8 cellular contexts compared by ENCODE assay signal in the genomic region with DNA sequence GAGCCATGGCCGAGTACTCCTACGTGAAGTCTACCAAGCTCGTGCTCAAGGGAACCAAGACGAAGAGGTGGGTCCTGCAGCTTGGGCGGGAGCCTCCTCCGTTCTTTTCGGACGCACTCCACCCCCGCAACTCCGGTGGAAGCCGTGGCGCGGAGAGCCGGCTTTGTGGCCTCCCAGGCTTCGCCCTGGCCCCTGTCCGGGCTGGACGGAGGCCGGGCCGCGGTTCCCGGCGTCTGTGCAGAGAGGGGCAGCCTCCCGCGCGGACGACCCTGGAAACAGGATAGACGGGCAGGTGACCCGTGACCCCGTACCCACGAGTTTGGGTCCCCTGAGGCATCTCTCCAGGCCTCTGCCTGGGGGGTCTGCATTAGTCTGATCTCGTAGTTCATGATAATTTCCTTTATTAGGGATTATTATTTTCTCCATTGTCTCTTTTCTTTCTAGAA. TPM values are rescaled to one million over a fixed set of nuclear protein-coding genes. Genes with fewer than 3 reads are reported as not detected.
DNase-seq lines count a peak whose midpoint lies in the region; ATAC-seq and TF ChIP-seq lines count a peak whose summit lies in the region.

No MANE protein-coding gene starts in this region.

- ATAC-seq in Right ventricle myocardium superior (ENCODE audit: poor library complexity) = peak; percentile 62
- peak; percentile 34 for ATAC-seq in lung (ENCODE audit: insufficient read depth, low FRiP score)
- no peak for ATAC-seq in aorta (ENCODE audit: low FRiP score)
- ATAC-seq in GM19035 (IDR thresholded peaks at IDR 0.05; ENCODE audit: unreplicated experiment) = no peak
- no peak for ATAC-seq in HG03280 (IDR thresholded peaks at IDR 0.05; ENCODE audit: unreplicated experiment)

- H3K9me3 ChIP-seq in lung (ENCODE audit: control insufficient read depth in 2 of 2, insufficient read depth in 1 of 2, low read length in 1 of 2) (no peaks in the 10 kb centered on the region), aorta (ENCODE audit: control insufficient read depth, low read length) (no peaks in the 10 kb centered on the region)

- H3K4me3 ChIP-seq in astrocyte of the cerebellum (ENCODE audit: low read depth, low read length) = peak overlapping the region; percentile 89
- peak overlapping the region; percentile 89 for H3K4me3 ChIP-seq in lung
- peak overlapping the region; percentile 87 to 91 for H3K4me3 ChIP-seq in aorta (ENCODE audit: low read length in 2 of 2)

- DNase-seq in Right ventricle myocardium superior (no peak), cardiac septum (ENCODE audit: low spot score) (no peak), astrocyte of the cerebellum (ENCODE audit: low read depth) (no peak), lung (ENCODE audit: low spot score) (no peak), aorta (no peak), SIG-M5 treated with dmso at 0.1 percent for 504 hours (lab: John Stamatoyannopoulos, UW; ENCODE audit: unreplicated experiment) (no peak)

- no peaks in the 10 kb centered on the region for H3K27me3 ChIP-seq in lung (ENCODE audit: control insufficient read depth, insufficient read depth)
- H3K27me3 ChIP-seq in aorta (ENCODE audit: control insufficient read depth in 1 of 2, insufficient read depth in 2 of 2, low read length in 1 of 2) = no peaks in the 10 kb centered on the region

- TF ChIP-seq CTCF in astrocyte of the cerebellum (IDR thresholded peaks at IDR 0.05; ENCODE audit: low read depth, low read length, missing control alignments) = no peak
- TF ChIP-seq CTCF in lung (IDR thresholded peaks at IDR 0.05; ENCODE audit: control extremely low read depth, extremely low read depth) = no peak

- intact Hi-C loops in Right ventricle myocardium superior (cut with DNase I) = no loop called here
- intact Hi-C loops in cardiac septum (cut with DNase I) = no loop called here
- intact Hi-C loops in aorta (cut with DNase I) = no loop called here

- H3K27ac ChIP-seq in lung (ENCODE audit: low read depth in 1 of 2, low read length in 1 of 2) (peak overlapping the region; percentile 79 to 98), aorta (ENCODE audit: low read depth in 1 of 2, low read length in 2 of 2) (peak overlapping the region; percentile 8 to 89)

- 2 to 3% methylated on average over 31 of the region's 31 CpGs for WGBS in lung, 2 donors
- 1 to 3% methylated on average over 31 of the region's 31 CpGs for WGBS in aorta, 2 donors

- in situ Hi-C loops in astrocyte of the cerebellum (cut with HindIII; ENCODE audit: low sequenced_read_pairs) = no loop called here

- H3K36me3 ChIP-seq in lung (ENCODE audit: control insufficient read depth in 2 of 2, insufficient read depth in 2 of 2, low read length in 2 of 2) (no peaks in the 10 kb centered on the region), aorta (ENCODE audit: control insufficient read depth in 1 of 2, insufficient read depth in 2 of 2, low read length in 1 of 2) (no peaks in the 10 kb centered on the region)

- peaks cover 0 to 3% of the 10 kb centered on the region in 2 donors for H3K4me1 ChIP-seq in lung (ENCODE audit: control insufficient read depth in 2 of 2, insufficient read depth in 2 of 2, low read length in 2 of 2)
- no peaks in the 10 kb centered on the region for H3K4me1 ChIP-seq in aorta (ENCODE audit: control insufficient read depth in 1 of 2, insufficient read depth in 2 of 2, low read length in 2 of 2)

RNA-seq across cellular contexts. Expression of a gene that starts 0.4 kb away (rescaled TPM):
- total RNA-seq in Right ventricle myocardium superior (31.7 TPM), cardiac septum (33.0 TPM), lung (10 to 100 TPM; 28.5 to 33.0 TPM), aorta (10 to 100 TPM; 32.8 to 45.9 TPM)
- polyA plus RNA-seq in lung (10 to 100 TPM; 30.2 to 59.7 TPM), aorta (10 to 100 TPM; 46.9 to 51.7 TPM)

Comparison
In these comparisons a context has a peak if more than half of its experiments do, and no peak if none do; other contexts are left out.
1. ATAC-seq: peak in Right ventricle myocardium superior (single experiment) and lung (single experiment); none in aorta (single experiment), GM19035 (single experiment) and HG03280 (single experiment).
2. Peak in every context shown above with its lines, with median percentiles within 50 percentile points of each other: H3K4me3 ChIP-seq.